ENCODE assay signal across 12 cellular contexts in the genomic region with DNA sequence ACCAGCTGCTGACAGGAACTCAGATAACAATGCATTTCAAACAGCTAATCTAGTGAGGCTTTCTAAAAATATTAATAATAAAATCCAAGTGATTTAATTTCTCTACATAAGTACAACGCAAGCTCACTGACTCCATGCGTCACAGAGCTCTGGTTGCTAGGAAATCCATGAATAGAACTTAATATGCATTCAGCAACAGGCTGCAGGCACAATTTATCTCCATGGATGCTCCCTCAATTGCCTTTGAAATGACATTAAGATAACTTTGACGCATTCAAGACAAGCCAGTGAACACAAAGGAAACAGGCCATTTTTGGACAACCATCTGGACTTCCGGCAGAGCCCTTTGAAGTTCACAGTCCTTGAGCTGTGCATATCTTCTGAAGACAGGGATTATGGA.
DNase-seq lines count a peak whose midpoint lies in the region; ATAC-seq lines count a peak whose summit lies in the region.
"Had no signal": no experiment of that assay in that cellular context is flagged by ENCODE, and none has a peak within 500 bp of the region (broad histone marks: within the 10 kb centered on the region; RNA-seq: fewer than 3 reads in every experiment).

No MANE protein-coding gene starts in this region.

- peak overlapping the region; percentile 40 for H2AFZ ChIP-seq in neuron (ENCODE audit: low read depth, low read length)

- no peaks in the 10 kb centered on the region for H3K27me3 ChIP-seq in neuron (ENCODE audit: insufficient read depth, low read length)
- H3K27me3 ChIP-seq: Peyer's patch had no signal

- peak; percentile 53 to 68 for ATAC-seq in left cardiac atrium

- H3K9me3 ChIP-seq in neuron (ENCODE audit: low read length): no peaks in the 10 kb centered on the region
- H3K9me3 ChIP-seq: HAP-1, Peyer's patch had no signal

- peaks cover 39% of the 10 kb centered on the region for H3K4me1 ChIP-seq in neuron (ENCODE audit: insufficient read depth, low read length)
- H3K4me1 ChIP-seq: HAP-1, Peyer's patch had no signal

- H3K4me3 ChIP-seq in neuron (ENCODE audit: low read length): no peak overlapping the region
- H3K4me3 ChIP-seq: HAP-1, Peyer's patch had no signal

- DNase-seq in DMS 273 (lab: John Stamatoyannopoulos, UW; ENCODE audit: unreplicated experiment) (peak; percentile 9), DMS 273 treated with DMSO at 0.1 percent for 48 hours (lab: John Stamatoyannopoulos, UW) (no peak), SK-N-DZ (ENCODE audit: low spot score) (peak; percentile 89), left cardiac atrium (peak; percentile 26), NCI-H2171 (lab: John Stamatoyannopoulos, UW) (no peak), NCI-H128 (lab: John Stamatoyannopoulos, UW; ENCODE audit: unreplicated experiment) (no peak)
- DNase-seq in stimulated activated naive CD4-positive, alpha-beta T cell (lab: John Stamatoyannopoulos, UW): no peak
- DNase-seq: Kasumi-1, Peyer's patch, SIG-M5 had no signal

- H3K36me3 ChIP-seq in neuron (ENCODE audit: insufficient read depth, low read length): no peaks in the 10 kb centered on the region
- H3K36me3 ChIP-seq: HAP-1, Peyer's patch had no signal

- intact Hi-C loops in left cardiac atrium (cut with DNase I): loop anchor here in 1 of 2 donors (5.0 to 10.0 kb wide), 2 partner anchors 271 to 374 kb away; partner anchors contain the start of gene BET1

Comparison
In these comparisons a context has a peak if more than half of its experiments do, and no peak if none do; other contexts are left out.
1. DNase-seq: peak in DMS 273 (single experiment), SK-N-DZ (single experiment) and left cardiac atrium (single experiment); none in DMS 273 treated with DMSO at 0.1 percent for 48 hours (single experiment), NCI-H2171 (single experiment), NCI-H128 (single experiment) and stimulated activated naive CD4-positive, alpha-beta T cell (0 of 6).